In the genomic region with DNA sequence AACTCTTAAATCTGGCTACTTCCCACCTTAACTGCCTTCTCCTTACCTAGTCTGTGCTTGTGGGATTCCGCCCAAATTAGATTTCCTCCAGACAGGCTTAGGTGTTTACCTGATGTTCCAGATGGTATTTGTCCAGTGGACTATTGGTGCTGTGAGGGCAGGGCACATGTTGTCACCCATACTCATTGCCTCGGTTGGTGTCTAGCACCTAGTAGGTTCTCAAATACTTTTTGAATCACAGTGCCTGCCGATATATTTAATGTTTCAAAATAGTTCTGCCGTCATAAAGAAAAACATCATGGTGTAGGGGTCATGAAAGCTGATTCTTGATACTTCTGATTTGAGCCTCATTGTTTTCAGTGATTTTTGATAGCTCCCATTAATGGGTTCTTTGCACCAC, we compare ENCODE assay signal across 8 cellular contexts.
DNase-seq lines count a peak whose midpoint lies in the region; ATAC-seq and TF ChIP-seq lines count a peak whose summit lies in the region.

No MANE protein-coding gene starts in this region.

- peak overlapping the region; percentile 95 for H3K4me2 ChIP-seq in SU-DHL-6 (ENCODE audit: low read depth, low read length, poor library complexity, severe bottlenecking)

- H3K9me2 ChIP-seq in SU-DHL-6 (replicated peaks; ENCODE audit: insufficient read depth, low read length) = no peaks in the 10 kb centered on the region

- no peaks in the 10 kb centered on the region for H3K9me3 ChIP-seq in SU-DHL-6 (ENCODE audit: insufficient read depth, low read length)

- no peaks in the 10 kb centered on the region for H3K27me3 ChIP-seq in SU-DHL-6 (ENCODE audit: low read length)

- peaks cover 16% of the 10 kb centered on the region for H4K20me1 ChIP-seq in SU-DHL-6 (ENCODE audit: low read depth, low read length)

- peak overlapping the region; percentile 83 for H3K9ac ChIP-seq in SU-DHL-6 (ENCODE audit: low read length)

- peaks cover 90% of the 10 kb centered on the region for H3K79me2 ChIP-seq in SU-DHL-6 (ENCODE audit: insufficient read depth, low read length)

- TF ChIP-seq CTCF in GM12865 (IDR thresholded peaks at IDR 0.05; ENCODE audit: insufficient read depth, low read depth, low read length, missing control alignments) = no peak
- no peak for TF ChIP-seq CTCF in SU-DHL-6 (IDR thresholded peaks at IDR 0.05; ENCODE audit: insufficient read depth, low read length, poor library complexity, severe bottlenecking)
- no peak for TF ChIP-seq CTCF in fibroblast of mammary gland (conservative IDR thresholded peaks at IDR 0.05; ENCODE audit: control insufficient read depth, insufficient read depth, low read depth, low read length)
- TF ChIP-seq CTCF in retinal pigment epithelial cell (conservative IDR thresholded peaks at IDR 0.05; ENCODE audit: low read depth, low read length) = no peak

- H3K4me3 ChIP-seq in GM12865 (ENCODE audit: low read depth, low read length) (peak overlapping the region; percentile 65), SU-DHL-6 (ENCODE audit: insufficient read depth, low read length, poor library complexity, severe bottlenecking) (peak overlapping the region; percentile 80), fibroblast of mammary gland (ENCODE audit: control insufficient read depth, low read depth, low read length) (peak overlapping the region; percentile 80), retinal pigment epithelial cell (ENCODE audit: low read length) (peak overlapping the region; percentile 91)

- peaks cover 10% of the 10 kb centered on the region for H3K36me3 ChIP-seq in SU-DHL-6 (ENCODE audit: low read length)

- peak overlapping the region; percentile 81 for H3K27ac ChIP-seq in SU-DHL-6 (ENCODE audit: low read depth, low read length)

- no peak for DNase-seq in GM12865 (ENCODE audit: low read depth)
- DNase-seq in fibroblast of mammary gland (ENCODE audit: low read depth) = no peak
- no peak for DNase-seq in retinal pigment epithelial cell (ENCODE audit: low read depth)
- no peak for DNase-seq in DMS53 treated with DMSO at 0.1 percent for 48 hours (lab: John Stamatoyannopoulos, UW; ENCODE audit: unreplicated experiment)
- no peak for DNase-seq in islet precursor cell

- ATAC-seq in HG03097 (IDR thresholded peaks at IDR 0.05; ENCODE audit: low FRiP score, unreplicated experiment) (no peak), HG03439 (IDR thresholded peaks at IDR 0.05; ENCODE audit: unreplicated experiment) (no peak)

- H2AFZ ChIP-seq in SU-DHL-6 (ENCODE audit: low read depth, low read length, severe bottlenecking) = no peak overlapping the region

- peaks cover 10% of the 10 kb centered on the region; the same call in 1 of the 2 replicates for H3F3A ChIP-seq in SU-DHL-6 (ENCODE audit: insufficient read depth)
